ENCODE assay signal across 11 cellular contexts in genomic region chr14:24224618-24225071, GRCh38. TPM values are rescaled to one million over a fixed set of nuclear protein-coding genes. Genes with fewer than 3 reads are reported as not detected.
DNase-seq lines count a peak whose midpoint lies in the region; ATAC-seq and TF ChIP-seq lines count a peak whose summit lies in the region.
"Had no signal": no experiment of that assay in that cellular context is flagged by ENCODE, and none has a peak within 500 bp of the region (broad histone marks: within the 10 kb centered on the region; RNA-seq: fewer than 3 reads in every experiment).

No MANE protein-coding gene starts in this region.

- H3K4me3 Mint-ChIP-seq in activated naive CD8-positive, alpha-beta T cell treated with anti-CD3 and anti-CD28 coated beads, Interleukin-2, amount 50 U/mL, for 24 hours: no peak overlapping the region

- H3K4me1 ChIP-seq in heart right ventricle (peaks cover 0 to 18% (median 4%) of the 10 kb centered on the region in 9 donors), thyroid gland (peaks cover 6 to 16% of the 10 kb centered on the region in 2 donors)

- H3K27ac ChIP-seq in heart right ventricle (peak overlapping the region in 6 of 10 donors; percentile 17 to 67 (median 44)), thyroid gland (peak overlapping the region; percentile 3 to 56 (median 46))

- peak overlapping the region; percentile 17 for H3K27ac Mint-ChIP-seq in activated naive CD8-positive, alpha-beta T cell treated with anti-CD3 and anti-CD28 coated beads, Interleukin-2, amount 50 U/mL, for 24 hours

- ATAC-seq in heart right ventricle (peak in 4 of 8 donors; percentile 23 to 77 (median 71)), Right ventricle myocardium superior (ENCODE audit: poor library complexity) (no peak), GM19455 (IDR thresholded peaks at IDR 0.05; ENCODE audit: unreplicated experiment) (no peak)
- no peak for ATAC-seq in activated naive CD8-positive, alpha-beta T cell treated with anti-CD3 and anti-CD28 coated beads, Interleukin-2, amount 50 U/mL, for 24 hours
- ATAC-seq: esophagus mucosa had no signal

- peaks cover 15% of the 10 kb centered on the region for H3K36me3 Mint-ChIP-seq in activated naive CD8-positive, alpha-beta T cell treated with anti-CD3 and anti-CD28 coated beads, Interleukin-2, amount 50 U/mL, for 24 hours (ENCODE audit: low read depth)

- DNase-seq in heart right ventricle (no peak), Right ventricle myocardium superior (no peak), hepatic stellate cell (ENCODE audit: low spot score) (peak; percentile 26), thyroid gland (peak; percentile 42 to 61), NCI-H187 treated with DMSO at 0.1 percent for 48 hours (lab: John Stamatoyannopoulos, UW) (no peak), NCI-H446 treated with DMSO at 0.1 percent for 48 hours (lab: John Stamatoyannopoulos, UW) (no peak)
- DNase-seq in activated naive CD8-positive, alpha-beta T cell treated with anti-CD3 and anti-CD28 coated beads, Interleukin-2, amount 50 U/mL, for 24 hours: no peak
- DNase-seq: NCI-H1417 treated with DMSO at 0.1 percent for 48 hours; stimulated activated CD4-positive, alpha-beta T cell treated with anti-CD3 and anti-CD28 coated beads, Interleukin-2, amount 100 ng/mL, for 48 hours had no signal

- no peaks in the 10 kb centered on the region for H3K27me3 Mint-ChIP-seq in activated naive CD8-positive, alpha-beta T cell treated with anti-CD3 and anti-CD28 coated beads, Interleukin-2, amount 50 U/mL, for 24 hours

- 72 to 82% methylated on average over 7 of the region's 7 CpGs for whole genome bisulfite sequencing in heart right ventricle, 2 donors
- WGBS in thyroid gland, 2 donors: 58 to 61% methylated on average over 7 of the region's 7 CpGs

- H3K36me3 ChIP-seq in heart right ventricle: peaks cover 0 to 26% (median 0%) of the 10 kb centered on the region in 9 donors
- H3K36me3 ChIP-seq in thyroid gland: no peaks in the 10 kb centered on the region

- H3K4me1 Mint-ChIP-seq in activated naive CD8-positive, alpha-beta T cell treated with anti-CD3 and anti-CD28 coated beads, Interleukin-2, amount 50 U/mL, for 24 hours: peaks cover 21% of the 10 kb centered on the region

- no peak overlapping the region for H3K4me3 ChIP-seq in heart right ventricle
- H3K4me3 ChIP-seq in thyroid gland (replicated peaks in 1 of 3): no peak overlapping the region

- intact Hi-C loops in heart right ventricle (cut with DNase I): loop anchor here in 1 of 10 donors (5.0 kb wide), 1 partner anchor 213 kb away; no protein-coding TSS in a partner anchor
- intact Hi-C loops in Right ventricle myocardium superior (cut with DNase I): no loop called here
- intact Hi-C loops in thyroid gland (cut with DNase I): no loop called here

- TF ChIP-seq POLR2A in thyroid gland (IDR thresholded peaks at IDR 0.05): no peak

- H3K27me3 ChIP-seq in heart right ventricle (no peaks in the 10 kb centered on the region), thyroid gland (no peaks in the 10 kb centered on the region)

- H3K9me3 Mint-ChIP-seq in activated naive CD8-positive, alpha-beta T cell treated with anti-CD3 and anti-CD28 coated beads, Interleukin-2, amount 50 U/mL, for 24 hours: no peaks in the 10 kb centered on the region

- TF ChIP-seq CTCF in heart right ventricle (IDR thresholded peaks at IDR 0.05) (no peak), thyroid gland (IDR thresholded peaks at IDR 0.05) (no peak)

- H3K9me3 ChIP-seq in heart right ventricle: no peaks in the 10 kb centered on the region
- no peaks in the 10 kb centered on the region for H3K9me3 ChIP-seq in thyroid gland

RNA-seq across cellular contexts. Expression of gene NEDD8, which starts 7.5 kb away (rescaled TPM):
- total RNA-seq in heart right ventricle: 100 to 1,000 TPM; 178 to 228 (median 199) TPM
- 100 to 1,000 TPM; 154 to 325 TPM for polyA plus RNA-seq in heart right ventricle
- 212 TPM for total RNA-seq in Right ventricle myocardium superior
- total RNA-seq in thyroid gland: 100 to 1,000 TPM; 149 to 317 (median 172) TPM

RNA-seq across cellular contexts. Expression of gene GMPR2, which starts 8.1 kb away (rescaled TPM):
- total RNA-seq in heart right ventricle (10 to 100 TPM; 28.6 to 46.9 (median 33.5) TPM), Right ventricle myocardium superior (26.2 TPM), thyroid gland (100 to 1,000 TPM in 2 of 4 donors, 10 to 100 TPM in 2; 68.8 to 237 (median 110) TPM)
- polyA plus RNA-seq in heart right ventricle: 10 to 100 TPM; 26.4 to 27.3 TPM

RNA-seq across cellular contexts. Expression of gene MDP1, which starts 8.8 kb away (rescaled TPM):
- total RNA-seq in heart right ventricle (10 to 100 TPM; 13.9 to 22.9 (median 18.9) TPM), Right ventricle myocardium superior (18.9 TPM), thyroid gland (10 to 100 TPM; 13.1 to 55.9 (median 25.4) TPM)
- polyA plus RNA-seq in heart right ventricle: 10 to 100 TPM; 23.0 to 23.5 TPM

RNA-seq across cellular contexts. Expression of gene CHMP4A, which starts 11.4 kb away (rescaled TPM):
- 10 to 100 TPM; 23.4 to 35.3 (median 29.4) TPM for total RNA-seq in heart right ventricle
- 10 to 100 TPM; 34.3 to 80.8 TPM for polyA plus RNA-seq in heart right ventricle
- total RNA-seq in Right ventricle myocardium superior: 26.6 TPM
- total RNA-seq in thyroid gland: 10 to 100 TPM; 26.5 to 60.2 (median 46.2) TPM

RNA-seq across cellular contexts. Expression of gene TINF2, which starts 17.8 kb away (rescaled TPM):
- total RNA-seq in heart right ventricle (10 to 100 TPM; 36.8 to 56.4 (median 40.5) TPM), Right ventricle myocardium superior (28.7 TPM), thyroid gland (100 to 1,000 TPM in 1 of 4 donors, 10 to 100 TPM in 3; 67.3 to 101 (median 71.6) TPM)
- 10 to 100 TPM; 19.3 to 44.0 TPM for polyA plus RNA-seq in heart right ventricle

Comparison
In these comparisons a context has a peak if more than half of its experiments do, and no peak if none do; other contexts are left out.
1. DNase-seq: peak in hepatic stellate cell (single experiment) and thyroid gland (2 of 2); none in heart right ventricle (0 of 2), Right ventricle myocardium superior (single experiment), activated naive CD8-positive, alpha-beta T cell treated with anti-CD3 and anti-CD28 coated beads, Interleukin-2, amount 50 U/mL, for 24 hours (single experiment), NCI-H187 treated with DMSO at 0.1 percent for 48 hours (single experiment) and NCI-H446 treated with DMSO at 0.1 percent for 48 hours (single experiment).